In the genomic region with DNA sequence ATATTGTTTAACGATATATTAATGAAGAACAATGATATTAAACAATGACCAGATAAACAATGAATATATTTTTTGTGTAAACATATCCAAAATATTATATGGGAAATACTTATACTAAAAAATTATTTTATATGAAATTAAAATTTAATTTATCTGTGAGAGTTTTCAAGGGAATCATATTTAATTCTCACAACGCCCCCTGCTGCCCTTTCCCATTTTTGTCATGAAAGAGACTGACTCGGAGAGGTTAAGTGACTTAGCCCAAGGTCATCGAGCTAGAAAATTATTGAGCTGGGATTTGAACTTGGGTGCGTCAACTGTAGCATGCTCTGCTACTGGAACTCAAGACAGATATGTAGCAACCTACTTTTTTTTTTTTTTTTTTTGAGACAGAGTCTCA, we compare ENCODE assay signal across 8 cellular contexts. TPM values are rescaled to one million over a fixed set of nuclear protein-coding genes. Genes with fewer than 3 reads are reported as not detected.
DNase-seq lines count a peak whose midpoint lies in the region; ATAC-seq and TF ChIP-seq lines count a peak whose summit lies in the region.

No MANE protein-coding gene starts in this region.

- no peak overlapping the region for H3K4me3 Mint-ChIP-seq in type B pancreatic cell

- H3K27me3 ChIP-seq in left ventricle myocardium inferior (ENCODE audit: low read depth) (no peaks in the 10 kb centered on the region), RWPE2 (ENCODE audit: insufficient read depth, poor library complexity, severe bottlenecking) (no peaks in the 10 kb centered on the region), esophagus squamous epithelium (no peaks in the 10 kb centered on the region)

- no peak overlapping the region for H3K27ac ChIP-seq in left ventricle myocardium inferior (replicated peaks)
- H3K27ac ChIP-seq in RWPE2 (ENCODE audit: poor library complexity, severe bottlenecking), result no peak overlapping the region
- H3K27ac ChIP-seq in esophagus squamous epithelium, result no peak overlapping the region

- no peaks in the 10 kb centered on the region for H3K27me3 Mint-ChIP-seq in type B pancreatic cell

- peak; percentile 43 for TF ChIP-seq CTCF in left ventricle myocardium inferior (IDR thresholded peaks at IDR 0.05; ENCODE audit: borderline replicate concordance)
- peak; percentile 74 for TF ChIP-seq CTCF in RWPE2 (IDR thresholded peaks at IDR 0.05; ENCODE audit: poor library complexity, severe bottlenecking)
- TF ChIP-seq CTCF in esophagus squamous epithelium (IDR thresholded peaks at IDR 0.05), result peak in 4 of 6 experiments; percentile 24 to 43 (median 35)
- TF ChIP-seq CTCF in type B pancreatic cell (conservative IDR thresholded peaks at IDR 0.05), result peak; percentile 77

- H3K4me3 ChIP-seq in left ventricle myocardium inferior (no peak overlapping the region), RWPE2 (ENCODE audit: severe bottlenecking) (no peak overlapping the region), esophagus squamous epithelium (no peak overlapping the region)

- no peak for TF ChIP-seq POLR2A in esophagus squamous epithelium (IDR thresholded peaks at IDR 0.05)

- peaks cover 32% of the 10 kb centered on the region for H3K4me1 Mint-ChIP-seq in type B pancreatic cell (ENCODE audit: unreplicated experiment)

- no peaks in the 10 kb centered on the region for H3K9me3 ChIP-seq in left ventricle myocardium inferior (replicated peaks)
- H3K9me3 ChIP-seq in RWPE2 (ENCODE audit: severe bottlenecking), result no peaks in the 10 kb centered on the region
- no peaks in the 10 kb centered on the region for H3K9me3 ChIP-seq in esophagus squamous epithelium

- H3K27ac Mint-ChIP-seq in type B pancreatic cell, result no peak overlapping the region

- DNase-seq in left ventricle myocardium inferior, result no peak
- no peak for DNase-seq in left ventricle myocardium superior
- DNase-seq in RWPE2 (ENCODE audit: low spot score), result no peak
- no peak for DNase-seq in esophagus squamous epithelium (lab: John Stamatoyannopoulos, UW)
- no peak for DNase-seq in type B pancreatic cell (ENCODE audit: extremely low spot score, unreplicated experiment)
- no peak for DNase-seq in activated T-cell treated with anti-CD3 and anti-CD28 coated beads, Interleukin-2, amount 50 U/mL, for 1 hour

- no peaks in the 10 kb centered on the region for H3K36me3 ChIP-seq in left ventricle myocardium inferior
- H3K36me3 ChIP-seq in RWPE2 (ENCODE audit: low read depth), result no peaks in the 10 kb centered on the region
- H3K36me3 ChIP-seq in esophagus squamous epithelium, result no peaks in the 10 kb centered on the region

- H3K4me1 ChIP-seq in left ventricle myocardium inferior (no peaks in the 10 kb centered on the region), RWPE2 (ENCODE audit: insufficient read depth, poor library complexity, severe bottlenecking) (peaks cover 8% of the 10 kb centered on the region), esophagus squamous epithelium (peaks cover 0 to 21% (median 0%) of the 10 kb centered on the region in 3 donors)

- H3K9me3 Mint-ChIP-seq in type B pancreatic cell, result no peaks in the 10 kb centered on the region

- no peaks in the 10 kb centered on the region for H3K36me3 Mint-ChIP-seq in type B pancreatic cell

- 34 to 36% methylated on average over 5 of the region's 5 CpGs for WGBS in esophagus squamous epithelium, 2 donors

- intact Hi-C loops in left ventricle myocardium inferior (cut with micrococcal nuclease), result no loop called here
- intact Hi-C loops in left ventricle myocardium superior (cut with micrococcal nuclease), result no loop called here
- intact Hi-C loops in esophagus squamous epithelium (cut with DNase I), result no loop called here

- ATAC-seq in left ventricle myocardium superior (no peak), RWPE2 (ENCODE audit: low read depth) (no peak), GM18870 (IDR thresholded peaks at IDR 0.05; ENCODE audit: unreplicated experiment) (no peak), HG02840 (IDR thresholded peaks at IDR 0.05; ENCODE audit: low FRiP score, unreplicated experiment) (no peak)

RNA-seq across cellular contexts. Expression of gene MYCBPAP, which starts 7.2 kb away (rescaled TPM):
- total RNA-seq in left ventricle myocardium inferior, result 0.82 TPM
- 0.55 TPM for total RNA-seq in left ventricle myocardium superior
- total RNA-seq in esophagus squamous epithelium, result under 1 TPM in 1 of 4 donors, not detected in 3; 0.38 TPM
- total RNA-seq in type B pancreatic cell (ENCODE audit: low replicate concordance), result 0.88 and 4.1 TPM in 2 replicates

RNA-seq across cellular contexts. Expression of gene RSAD1, which starts 22.4 kb away (rescaled TPM):
- total RNA-seq in left ventricle myocardium inferior, result 51.7 TPM
- total RNA-seq in left ventricle myocardium superior, result 55.9 TPM
- 10 to 100 TPM in 3 of 4 donors, 1 to 10 TPM in 1; 9.1 to 19.3 (median 14.2) TPM for total RNA-seq in esophagus squamous epithelium
- 26.6 and 40.7 TPM in 2 replicates for total RNA-seq in type B pancreatic cell (ENCODE audit: low replicate concordance)

RNA-seq across cellular contexts. Expression of gene EPN3, which starts 31.5 kb away (rescaled TPM):
- total RNA-seq in left ventricle myocardium inferior, result 19.9 TPM
- 33.4 TPM for total RNA-seq in left ventricle myocardium superior
- 100 to 1,000 TPM in 1 of 4 donors, 10 to 100 TPM in 3; 24.5 to 111 (median 51.8) TPM for total RNA-seq in esophagus squamous epithelium
- total RNA-seq in type B pancreatic cell (ENCODE audit: low replicate concordance), result 41.7 and 72.1 TPM in 2 replicates

RNA-seq across cellular contexts. Expression of gene CHAD, which starts 32.4 kb away (rescaled TPM):
- total RNA-seq in left ventricle myocardium inferior, result not detected
- total RNA-seq in left ventricle myocardium superior, result 0.32 TPM
- total RNA-seq in esophagus squamous epithelium, result under 1 TPM in 2 of 4 donors, not detected in 2; 0.19 to 0.80 TPM
- total RNA-seq in type B pancreatic cell (ENCODE audit: low replicate concordance), result not detected in 2 replicates

RNA-seq across cellular contexts. Expression of gene SPATA20, which starts 45.9 kb away (rescaled TPM):
- total RNA-seq in left ventricle myocardium inferior, result 66.3 TPM
- total RNA-seq in left ventricle myocardium superior, result 68.7 TPM
- 10 to 100 TPM; 34.1 to 67.3 (median 38.1) TPM for total RNA-seq in esophagus squamous epithelium
- 40.3 and 51.3 TPM in 2 replicates for total RNA-seq in type B pancreatic cell (ENCODE audit: low replicate concordance)
